Comparison of ENCODE assay signal across 10 cellular contexts in genomic region chr12:40011775-40012129, GRCh38.
DNase-seq lines count a peak whose midpoint lies in the region; ATAC-seq and TF ChIP-seq lines count a peak whose summit lies in the region.
"Had no signal": no experiment of that assay in that cellular context is flagged by ENCODE, and none has a peak within 500 bp of the region (broad histone marks: within the 10 kb centered on the region; RNA-seq: fewer than 3 reads in every experiment).

No MANE protein-coding gene starts in this region.

- H3K9me3 ChIP-seq in Karpas-422 (ENCODE audit: low read length) (no peaks in the 10 kb centered on the region), right cardiac atrium (ENCODE audit: control insufficient read depth, low read length) (no peaks in the 10 kb centered on the region), body of pancreas (no peaks in the 10 kb centered on the region)
- H3K9me3 ChIP-seq: gastroesophageal sphincter had no signal

- H4K20me1 ChIP-seq in Karpas-422 (ENCODE audit: insufficient read depth, low read depth, low read length): no peaks in the 10 kb centered on the region

- DNase-seq in Karpas-422: no peak
- DNase-seq in right cardiac atrium: no peak
- DNase-seq in D341Med (ENCODE audit: low spot score): no peak
- DNase-seq in omental fat pad (ENCODE audit: low spot score): no peak
- no peak for DNase-seq in posterior cingulate gyrus
- no peak for DNase-seq in body of pancreas
- DNase-seq: DMS79 treated with DMSO at 0.1 percent for 48 hours had no signal

- peak; percentile 26 for ATAC-seq in GM21447 (IDR thresholded peaks at IDR 0.05; ENCODE audit: unreplicated experiment)
- ATAC-seq in right cardiac atrium: peak; percentile 44 to 66
- ATAC-seq in omental fat pad (ENCODE audit: low FRiP score): no peak
- no peak for ATAC-seq in body of pancreas

- H3K79me2 ChIP-seq in ACC112 (ENCODE audit: control insufficient read depth, insufficient read depth, low read length, unreplicated experiment) (no peaks in the 10 kb centered on the region), Karpas-422 (ENCODE audit: low read length) (no peaks in the 10 kb centered on the region)

- H3K36me3 ChIP-seq in ACC112 (ENCODE audit: insufficient read depth, low read length) (no peaks in the 10 kb centered on the region), Karpas-422 (ENCODE audit: insufficient read depth, low read length) (no peaks in the 10 kb centered on the region), body of pancreas (replicated peaks in 1 of 2; ENCODE audit: insufficient read depth in 1 of 2, low read depth in 2 of 2) (no peaks in the 10 kb centered on the region)
- H3K36me3 ChIP-seq: gastroesophageal sphincter had no signal

- no peaks in the 10 kb centered on the region for H3K9me2 ChIP-seq in Karpas-422 (replicated peaks; ENCODE audit: insufficient read depth, low read length)

- intact Hi-C loops in right cardiac atrium (cut with DNase I): loop anchor here (2.0 to 5.0 kb wide), 2 partner anchors 95 to 96 kb away; partner anchors contain the start of gene SLC2A13 (in 4 of the 4)
- intact Hi-C loops in posterior cingulate gyrus (cut with DNase I): loop anchor here (1.0 kb wide), 1 partner anchor 96 kb away; no protein-coding TSS in a partner anchor
- intact Hi-C loops in body of pancreas (cut with DNase I): loop anchor here (10.0 kb wide), 1 partner anchor 103 kb away; no protein-coding TSS in a partner anchor

- H3K4me3 ChIP-seq in ACC112 (ENCODE audit: low read depth, low read length): peak overlapping the region; percentile 62
- peak overlapping the region; percentile 45; the same call in 1 of the 2 replicates for H3K4me3 ChIP-seq in Karpas-422 (ENCODE audit: low read length)
- peak overlapping the region; percentile 51 for H3K4me3 ChIP-seq in right cardiac atrium (ENCODE audit: low read length)
- H3K4me3 ChIP-seq in body of pancreas: no peak overlapping the region

- H3K9ac ChIP-seq in Karpas-422 (ENCODE audit: low read length): peak overlapping the region; percentile 42

- H2AFZ ChIP-seq in ACC112 (ENCODE audit: low read length, unreplicated experiment) (peak overlapping the region; percentile 35), Karpas-422 (ENCODE audit: low read length) (peak overlapping the region; percentile 51; the same call in 1 of the 2 replicates)

- H3K4me1 ChIP-seq in ACC112 (ENCODE audit: control insufficient read depth, insufficient read depth, low read length, unreplicated experiment) (peaks cover 31% of the 10 kb centered on the region), Karpas-422 (ENCODE audit: low read length) (peaks cover 4% of the 10 kb centered on the region; the same call in 1 of the 2 replicates), right cardiac atrium (ENCODE audit: control insufficient read depth, insufficient read depth, low read length) (peaks cover 4% of the 10 kb centered on the region), body of pancreas (peaks cover 11% of the 10 kb centered on the region)

- TF ChIP-seq POLR2A in body of pancreas (IDR thresholded peaks at IDR 0.05): no peak

- 72% methylated on average over 3 of the region's 3 CpGs for WGBS in right cardiac atrium
- whole genome bisulfite sequencing in body of pancreas, 2 donors: 66 to 76% methylated on average over 3 of the region's 3 CpGs

- H3K27ac ChIP-seq in ACC112 (ENCODE audit: low read depth, low read length) (no peak overlapping the region), Karpas-422 (ENCODE audit: low read length) (no peak overlapping the region), right cardiac atrium (ENCODE audit: low read length) (peak overlapping the region; percentile 53), body of pancreas (no peak overlapping the region)

- no peak for TF ChIP-seq CTCF in omental fat pad (IDR thresholded peaks at IDR 0.05)
- TF ChIP-seq CTCF in body of pancreas (IDR thresholded peaks at IDR 0.05): no peak

- H3K27me3 ChIP-seq in ACC112 (ENCODE audit: insufficient read depth, low read length) (no peaks in the 10 kb centered on the region), Karpas-422 (ENCODE audit: low read length) (no peaks in the 10 kb centered on the region), right cardiac atrium (ENCODE audit: control insufficient read depth, insufficient read depth) (no peaks in the 10 kb centered on the region), body of pancreas (no peaks in the 10 kb centered on the region)
- H3K27me3 ChIP-seq: gastroesophageal sphincter had no signal

- peak overlapping the region; percentile 47 for H3K4me2 ChIP-seq in Karpas-422 (ENCODE audit: low read depth, low read length, poor library complexity, severe bottlenecking)

Comparison
In these comparisons a context has a peak if more than half of its experiments do, and no peak if none do; other contexts are left out.
1. H3K4me3 ChIP-seq: peak in ACC112 (single experiment), Karpas-422 (single experiment) and right cardiac atrium (single experiment); none in body of pancreas (0 of 2).
2. ATAC-seq: peak in GM21447 (single experiment) and right cardiac atrium (2 of 2); none in omental fat pad (single experiment) and body of pancreas (single experiment).